1 cellular context compared by ENCODE assay signal in the genomic region with DNA sequence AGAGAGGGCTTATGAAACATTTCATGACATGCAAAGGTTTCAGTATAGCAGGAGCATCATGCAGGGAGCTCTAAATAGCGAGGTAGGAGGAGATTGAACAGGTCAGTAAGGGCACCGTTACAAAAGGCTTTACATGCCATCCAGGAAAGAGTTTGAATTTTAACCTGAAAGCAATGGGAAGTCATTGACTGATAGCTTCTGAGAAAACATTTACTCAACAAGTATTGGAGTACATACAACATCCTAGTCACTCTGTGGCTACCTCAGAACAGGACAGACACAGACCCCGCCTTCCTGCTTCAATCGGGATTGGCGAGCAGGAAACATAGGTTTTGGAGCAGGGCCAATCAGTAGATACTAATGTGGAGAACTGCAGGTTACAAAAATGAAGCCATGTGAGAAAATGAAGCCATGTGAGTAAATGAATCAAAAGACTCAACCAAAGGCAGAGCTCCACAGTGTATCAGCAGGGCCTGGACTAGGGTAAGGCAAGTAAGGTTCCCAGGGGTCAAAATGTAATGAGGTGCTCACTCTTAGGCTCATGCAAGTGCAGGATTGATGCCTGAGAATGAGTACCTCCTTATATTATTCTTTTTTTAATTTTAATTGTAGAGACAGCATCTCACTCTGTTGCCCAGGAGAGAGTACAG.
TF ChIP-seq lines count a peak whose summit lies in the region.

No MANE protein-coding gene starts in this region.

TF ChIP-seq in HepG2, 621 proteins besides CTCF, POLR2A, EP300 and RAD21 (continued from another document):
- TF ChIP-seq KLF9 (CRISPR knock-in tag; IDR thresholded peaks at IDR 0.05; ENCODE audit: low read depth) (no peak), TGIF2 (CRISPR knock-in tag; IDR thresholded peaks at IDR 0.05) (no peak), ZNF780A (CRISPR knock-in tag; IDR thresholded peaks at IDR 0.05) (no peak), HES4 (CRISPR knock-in tag; IDR thresholded peaks at IDR 0.05; ENCODE audit: borderline replicate concordance) (no peak), ZNF607 (CRISPR knock-in tag; IDR thresholded peaks at IDR 0.05; ENCODE audit: borderline replicate concordance) (no peak), AKAP8 (CRISPR knock-in tag; IDR thresholded peaks at IDR 0.05) (no peak), NFIC (IDR thresholded peaks at IDR 0.05; ENCODE audit: low read length) (no peak), GABPA (IDR thresholded peaks at IDR 0.05; ENCODE audit: low read depth, low read length) (no peak), GABPA (CRISPR knock-in tag; IDR thresholded peaks at IDR 0.05; ENCODE audit: low read depth) (no peak), ATRX (CRISPR knock-in tag; IDR thresholded peaks at IDR 0.05; ENCODE audit: borderline replicate concordance) (no peak), ZNF652 (CRISPR knock-in tag; IDR thresholded peaks at IDR 0.05; ENCODE audit: borderline replicate concordance, low read depth) (no peak), LCORL (IDR thresholded peaks at IDR 0.05) (no peak), LCORL (CRISPR knock-in tag; IDR thresholded peaks at IDR 0.05) (no peak), REXO4 (CRISPR knock-in tag; IDR thresholded peaks at IDR 0.05; ENCODE audit: borderline replicate concordance) (no peak), NFYC (CRISPR knock-in tag; IDR thresholded peaks at IDR 0.05) (no peak), SP5 (CRISPR knock-in tag; IDR thresholded peaks at IDR 0.05; ENCODE audit: borderline replicate concordance, low read depth) (0 out of 2 replicates have a peak, but pooled peaks have one; percentile 32)
- TF ChIP-seq, protein P1, sequence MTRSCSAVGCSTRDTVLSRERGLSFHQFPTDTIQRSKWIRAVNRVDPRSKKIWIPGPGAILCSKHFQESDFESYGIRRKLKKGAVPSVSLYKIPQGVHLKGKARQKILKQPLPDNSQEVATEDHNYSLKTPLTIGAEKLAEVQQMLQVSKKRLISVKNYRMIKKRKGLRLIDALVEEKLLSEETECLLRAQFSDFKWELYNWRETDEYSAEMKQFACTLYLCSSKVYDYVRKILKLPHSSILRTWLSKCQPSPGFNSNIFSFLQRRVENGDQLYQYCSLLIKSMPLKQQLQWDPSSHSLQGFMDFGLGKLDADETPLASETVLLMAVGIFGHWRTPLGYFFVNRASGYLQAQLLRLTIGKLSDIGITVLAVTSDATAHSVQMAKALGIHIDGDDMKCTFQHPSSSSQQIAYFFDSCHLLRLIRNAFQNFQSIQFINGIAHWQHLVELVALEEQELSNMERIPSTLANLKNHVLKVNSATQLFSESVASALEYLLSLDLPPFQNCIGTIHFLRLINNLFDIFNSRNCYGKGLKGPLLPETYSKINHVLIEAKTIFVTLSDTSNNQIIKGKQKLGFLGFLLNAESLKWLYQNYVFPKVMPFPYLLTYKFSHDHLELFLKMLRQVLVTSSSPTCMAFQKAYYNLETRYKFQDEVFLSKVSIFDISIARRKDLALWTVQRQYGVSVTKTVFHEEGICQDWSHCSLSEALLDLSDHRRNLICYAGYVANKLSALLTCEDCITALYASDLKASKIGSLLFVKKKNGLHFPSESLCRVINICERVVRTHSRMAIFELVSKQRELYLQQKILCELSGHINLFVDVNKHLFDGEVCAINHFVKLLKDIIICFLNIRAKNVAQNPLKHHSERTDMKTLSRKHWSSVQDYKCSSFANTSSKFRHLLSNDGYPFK (CRISPR knock-in tag; IDR thresholded peaks at IDR 0.05; ENCODE audit: borderline replicate concordance): no peak
- TF ChIP-seq, protein P2, sequence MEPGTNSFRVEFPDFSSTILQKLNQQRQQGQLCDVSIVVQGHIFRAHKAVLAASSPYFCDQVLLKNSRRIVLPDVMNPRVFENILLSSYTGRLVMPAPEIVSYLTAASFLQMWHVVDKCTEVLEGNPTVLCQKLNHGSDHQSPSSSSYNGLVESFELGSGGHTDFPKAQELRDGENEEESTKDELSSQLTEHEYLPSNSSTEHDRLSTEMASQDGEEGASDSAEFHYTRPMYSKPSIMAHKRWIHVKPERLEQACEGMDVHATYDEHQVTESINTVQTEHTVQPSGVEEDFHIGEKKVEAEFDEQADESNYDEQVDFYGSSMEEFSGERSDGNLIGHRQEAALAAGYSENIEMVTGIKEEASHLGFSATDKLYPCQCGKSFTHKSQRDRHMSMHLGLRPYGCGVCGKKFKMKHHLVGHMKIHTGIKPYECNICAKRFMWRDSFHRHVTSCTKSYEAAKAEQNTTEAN (CRISPR knock-in tag; conservative IDR thresholded peaks at IDR 0.05): no peak
- TF ChIP-seq, protein P3, sequence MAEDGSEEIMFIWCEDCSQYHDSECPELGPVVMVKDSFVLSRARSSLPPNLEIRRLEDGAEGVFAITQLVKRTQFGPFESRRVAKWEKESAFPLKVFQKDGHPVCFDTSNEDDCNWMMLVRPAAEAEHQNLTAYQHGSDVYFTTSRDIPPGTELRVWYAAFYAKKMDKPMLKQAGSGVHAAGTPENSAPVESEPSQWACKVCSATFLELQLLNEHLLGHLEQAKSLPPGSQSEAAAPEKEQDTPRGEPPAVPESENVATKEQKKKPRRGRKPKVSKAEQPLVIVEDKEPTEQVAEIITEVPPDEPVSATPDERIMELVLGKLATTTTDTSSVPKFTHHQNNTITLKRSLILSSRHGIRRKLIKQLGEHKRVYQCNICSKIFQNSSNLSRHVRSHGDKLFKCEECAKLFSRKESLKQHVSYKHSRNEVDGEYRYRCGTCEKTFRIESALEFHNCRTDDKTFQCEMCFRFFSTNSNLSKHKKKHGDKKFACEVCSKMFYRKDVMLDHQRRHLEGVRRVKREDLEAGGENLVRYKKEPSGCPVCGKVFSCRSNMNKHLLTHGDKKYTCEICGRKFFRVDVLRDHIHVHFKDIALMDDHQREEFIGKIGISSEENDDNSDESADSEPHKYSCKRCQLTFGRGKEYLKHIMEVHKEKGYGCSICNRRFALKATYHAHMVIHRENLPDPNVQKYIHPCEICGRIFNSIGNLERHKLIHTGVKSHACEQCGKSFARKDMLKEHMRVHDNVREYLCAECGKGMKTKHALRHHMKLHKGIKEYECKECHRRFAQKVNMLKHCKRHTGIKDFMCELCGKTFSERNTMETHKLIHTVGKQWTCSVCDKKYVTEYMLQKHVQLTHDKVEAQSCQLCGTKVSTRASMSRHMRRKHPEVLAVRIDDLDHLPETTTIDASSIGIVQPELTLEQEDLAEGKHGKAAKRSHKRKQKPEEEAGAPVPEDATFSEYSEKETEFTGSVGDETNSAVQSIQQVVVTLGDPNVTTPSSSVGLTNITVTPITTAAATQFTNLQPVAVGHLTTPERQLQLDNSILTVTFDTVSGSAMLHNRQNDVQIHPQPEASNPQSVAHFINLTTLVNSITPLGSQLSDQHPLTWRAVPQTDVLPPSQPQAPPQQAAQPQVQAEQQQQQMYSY (CRISPR knock-in tag; IDR thresholded peaks at IDR 0.05): no peak
